ENCODE assay signal across 8 cellular contexts in genomic region chr12:94208433-94208921, GRCh38.
A peak's percentile ranks its signal among the peaks of the same experiment; 100 is the strongest.
DNase-seq lines count a peak whose midpoint lies in the region; ATAC-seq and TF ChIP-seq lines count a peak whose summit lies in the region.

No MANE protein-coding gene starts in this region.

- CTCF ChIA-PET in activated naive CD4-positive, alpha-beta T cell treated with anti-CD3 and anti-CD28 coated beads for 36 hours (lab: Charles Lee): interaction anchor here (0.5 to 1.8 kb wide), 8 partner anchors 9 to 54 kb away, joined by 3 to 9 read pairs (median 3); no protein-coding TSS in a partner anchor

- H3K27me3 ChIP-seq in psoas muscle (ENCODE audit: insufficient read depth in 3 of 3, low read length in 2 of 3): no peaks in the 10 kb centered on the region

- no peaks in the 10 kb centered on the region for H3K36me3 ChIP-seq in psoas muscle (ENCODE audit: insufficient read depth in 1 of 2, low read depth in 1 of 2)

- ATAC-seq in HG03378 (IDR thresholded peaks at IDR 0.05; ENCODE audit: unreplicated experiment): peak; percentile 41
- ATAC-seq in psoas muscle: peak in 3 of 4 donors; percentile 53 to 60 (median 58)

- peaks cover 1% of the 10 kb centered on the region for H3K9me3 Mint-ChIP-seq in activated naive CD4-positive, alpha-beta T cell treated with anti-CD3 and anti-CD28 coated beads for 36 hours

- peak overlapping the region; percentile 97 for H3K27ac Mint-ChIP-seq in activated naive CD4-positive, alpha-beta T cell treated with anti-CD3 and anti-CD28 coated beads for 36 hours

- 55 to 78% (median 66%) methylated on average over 8 of the region's 8 CpGs for WGBS in psoas muscle, 3 donors

- TF ChIP-seq CTCF in psoas muscle (IDR thresholded peaks at IDR 0.05): no peak

- H3K4me3 ChIP-seq in psoas muscle: peak overlapping the region; percentile 37

- peak overlapping the region; percentile 59 for H3K27ac ChIP-seq in psoas muscle

- H3K27me3 Mint-ChIP-seq in activated naive CD4-positive, alpha-beta T cell treated with anti-CD3 and anti-CD28 coated beads for 36 hours (ENCODE audit: low read depth): no peaks in the 10 kb centered on the region

- intact Hi-C loops in activated naive CD4-positive, alpha-beta T cell treated with anti-CD3 and anti-CD28 coated beads for 36 hours (cut with micrococcal nuclease): loop anchor here (1.0 to 10.0 kb wide), 16 partner anchors 22 to 1284 kb away; partner anchors contain the start of genes CEP83, CRADD, EEA1 and NDUFA12
- intact Hi-C loops in psoas muscle (cut with DNase I): no loop called here

- H3K4me1 Mint-ChIP-seq in activated naive CD4-positive, alpha-beta T cell treated with anti-CD3 and anti-CD28 coated beads for 36 hours (ENCODE audit: low read depth): peaks cover 57% of the 10 kb centered on the region

- no peaks in the 10 kb centered on the region for H3K4me1 ChIP-seq in psoas muscle

- no peaks in the 10 kb centered on the region for H3K9me3 ChIP-seq in psoas muscle

- peaks cover 4% of the 10 kb centered on the region for H3K36me3 Mint-ChIP-seq in activated naive CD4-positive, alpha-beta T cell treated with anti-CD3 and anti-CD28 coated beads for 36 hours (ENCODE audit: low read depth)

- DNase-seq in activated gamma-delta T cell treated with anti-CD3 and anti-CD28 coated beads, Interleukin-2, amount 50 U/mL, for 16 hours (ENCODE audit: low read depth): peak; percentile 3
- DNase-seq in activated gamma-delta T cell (lab: John Stamatoyannopoulos, UW) (no peak), psoas muscle (no peak), amygdala (lab: John Stamatoyannopoulos, UW) (no peak), OCI-M2 (lab: John Stamatoyannopoulos, UW; ENCODE audit: unreplicated experiment) (no peak), nucleus accumbens (lab: John Stamatoyannopoulos, UW) (no peak)
- DNase-seq in activated naive CD4-positive, alpha-beta T cell treated with anti-CD3 and anti-CD28 coated beads for 36 hours: peak; percentile 50

- peak overlapping the region; percentile 70 for H3K4me3 Mint-ChIP-seq in activated naive CD4-positive, alpha-beta T cell treated with anti-CD3 and anti-CD28 coated beads for 36 hours

Comparison
In these comparisons a context has a peak if more than half of its experiments do, and no peak if none do; other contexts are left out.
1. DNase-seq: peak in activated gamma-delta T cell treated with anti-CD3 and anti-CD28 coated beads, Interleukin-2, amount 50 U/mL, for 16 hours (single experiment) and activated naive CD4-positive, alpha-beta T cell treated with anti-CD3 and anti-CD28 coated beads for 36 hours (single experiment); none in activated gamma-delta T cell (single experiment), psoas muscle (0 of 2), amygdala (0 of 56), OCI-M2 (single experiment) and nucleus accumbens (0 of 56).